Comparison of ENCODE assay signal across 27 cellular contexts in genomic region chr12:72075891-72076557, GRCh38.
A peak's percentile ranks its signal among the peaks of the same experiment; 100 is the strongest.
DNase-seq lines count a peak whose midpoint lies in the region; ATAC-seq, FAIRE-seq and TF ChIP-seq lines count a peak whose summit lies in the region.
"Had no signal": no experiment of that assay in that cellular context is flagged by ENCODE, and none has a peak within 500 bp of the region (broad histone marks: within the 10 kb centered on the region; RNA-seq: fewer than 3 reads in every experiment).

No MANE protein-coding gene starts in this region.

- no peak overlapping the region for H3K9ac ChIP-seq in kidney (ENCODE audit: low read length in 2 of 2)
- H3K9ac ChIP-seq: SK-N-SH had no signal

- DNase-seq in BE2C: peak; percentile 14
- DNase-seq in H7: peak; percentile 3
- peak; percentile 34 for DNase-seq in RWPE2 (ENCODE audit: low spot score)
- peak; percentile 33 for DNase-seq in kidney
- no peak for DNase-seq in MG63
- DNase-seq in NCI-H1105 (lab: John Stamatoyannopoulos, UW): no peak
- DNase-seq: ACHN; activated CD4-positive, alpha-beta memory T cell treated with anti-CD3 and anti-CD28 coated beads, Interleukin-2, amount 10 ng/mL, durations not matched to agents 7 days and 5 days; activated CD4-positive, CD25-positive, alpha-beta regulatory T cell treated with anti-CD3 and anti-CD28 coated beads, Interleukin-2, amount 50 U/mL, for 72 hours; DMS79; effector memory CD4-positive, alpha-beta T cell; GF-D8; Karpas-422; lower lobe of right lung; natural killer cell; NCI-H1930; NCI-H510A; Peyer's patch; stimulated activated naive CD8-positive, alpha-beta T cell treated with anti-CD3 and anti-CD28 coated beads, Interleukin-15, amount 100 ng/mL, for 72 hours had no signal

- H3K27ac ChIP-seq in RWPE2 (ENCODE audit: poor library complexity, severe bottlenecking) (no peak overlapping the region), kidney (ENCODE audit: low read depth in 2 of 2, low read length in 2 of 2) (no peak overlapping the region)
- H3K27ac ChIP-seq: coronary artery, HL-60, lower lobe of right lung, Peyer's patch had no signal

- no peaks in the 10 kb centered on the region for H3K9me3 ChIP-seq in BE2C
- no peaks in the 10 kb centered on the region for H3K9me3 ChIP-seq in RWPE2 (ENCODE audit: severe bottlenecking)
- H3K9me3 ChIP-seq in kidney (ENCODE audit: control insufficient read depth in 1 of 2, low read length in 2 of 2): no peaks in the 10 kb centered on the region
- peaks cover 8% of the 10 kb centered on the region for H3K9me3 ChIP-seq in MG63
- H3K9me3 ChIP-seq: lower lobe of right lung, Peyer's patch, SK-N-SH had no signal

- intact Hi-C loops in kidney (cut with DNase I): no loop called here

- TF ChIP-seq CTCF in BE2C (IDR thresholded peaks at IDR 0.05; ENCODE audit: low read depth, low read length): no peak
- no peak for TF ChIP-seq CTCF in RWPE2 (IDR thresholded peaks at IDR 0.05; ENCODE audit: poor library complexity, severe bottlenecking)
- TF ChIP-seq CTCF in kidney (IDR thresholded peaks at IDR 0.05; ENCODE audit: borderline replicate concordance, extremely low read depth, insufficient read depth): no peak

- H3K4me1 ChIP-seq in BE2C (peaks cover 3% of the 10 kb centered on the region; the same call in 1 of the 2 replicates), RWPE2 (ENCODE audit: insufficient read depth, poor library complexity, severe bottlenecking) (no peaks in the 10 kb centered on the region), kidney (ENCODE audit: control insufficient read depth in 1 of 2, insufficient read depth in 1 of 2, low read depth in 1 of 2, low read length in 2 of 2) (peaks cover 0 to 5% of the 10 kb centered on the region in 2 donors)
- H3K4me1 ChIP-seq: lower lobe of right lung, Peyer's patch had no signal

- FAIRE-seq in kidney (lab: Jason Lieb, UNC): no peak
- FAIRE-seq: bronchial epithelial cell, TTC549 had no signal

- no peak overlapping the region for H3K4me3 ChIP-seq in BE2C (ENCODE audit: low read depth, low read length)
- H3K4me3 ChIP-seq in H7 (ENCODE audit: insufficient read depth, low read depth, low read length): no peak overlapping the region
- H3K4me3 ChIP-seq in RWPE2 (ENCODE audit: severe bottlenecking): no peak overlapping the region
- no peak overlapping the region for H3K4me3 ChIP-seq in kidney (ENCODE audit: low read length in 2 of 2)
- no peak overlapping the region for H3K4me3 ChIP-seq in MG63
- H3K4me3 ChIP-seq: coronary artery, lower lobe of right lung, Peyer's patch had no signal

- no peak for ATAC-seq in RWPE2 (ENCODE audit: low read depth)
- no peak for ATAC-seq in HG02610 (IDR thresholded peaks at IDR 0.05; ENCODE audit: unreplicated experiment)
- ATAC-seq: activated naive CD4-positive, alpha-beta T cell treated with anti-CD3 and anti-CD28 coated beads, Interleukin-2, amount 50 U/mL, for 72 hours; HCT116; lower lobe of right lung; natural killer cell; stimulated activated naive CD8-positive, alpha-beta T cell treated with anti-CD3 and anti-CD28 coated beads, Interleukin-15, amount 100 ng/mL, for 72 hours had no signal

- H3K36me3 ChIP-seq in BE2C: no peaks in the 10 kb centered on the region
- no peaks in the 10 kb centered on the region; the same call in 1 of the 2 replicates for H3K36me3 ChIP-seq in H7 (replicated peaks; ENCODE audit: control insufficient read depth, insufficient read depth, low read length)
- no peaks in the 10 kb centered on the region for H3K36me3 ChIP-seq in RWPE2 (ENCODE audit: low read depth)
- no peaks in the 10 kb centered on the region for H3K36me3 ChIP-seq in kidney (ENCODE audit: control insufficient read depth in 1 of 2, insufficient read depth in 2 of 2, low read length in 2 of 2)
- H3K36me3 ChIP-seq in MG63: no peaks in the 10 kb centered on the region
- H3K36me3 ChIP-seq: lower lobe of right lung, Peyer's patch had no signal

- H3K27me3 ChIP-seq in BE2C (no peaks in the 10 kb centered on the region), H7 (ENCODE audit: control insufficient read depth, insufficient read depth, low read length) (no peaks in the 10 kb centered on the region), RWPE2 (ENCODE audit: insufficient read depth, poor library complexity, severe bottlenecking) (no peaks in the 10 kb centered on the region), MG63 (no peaks in the 10 kb centered on the region)
- H3K27me3 ChIP-seq: Peyer's patch had no signal

Comparison
In these comparisons a context has a peak if more than half of its experiments do, and no peak if none do; other contexts are left out.
1. DNase-seq: peak in BE2C (single experiment), H7 (single experiment), RWPE2 (single experiment) and kidney (single experiment); none in MG63 (single experiment) and NCI-H1105 (single experiment).